ENCODE assay signal across 8 cellular contexts in the genomic region with DNA sequence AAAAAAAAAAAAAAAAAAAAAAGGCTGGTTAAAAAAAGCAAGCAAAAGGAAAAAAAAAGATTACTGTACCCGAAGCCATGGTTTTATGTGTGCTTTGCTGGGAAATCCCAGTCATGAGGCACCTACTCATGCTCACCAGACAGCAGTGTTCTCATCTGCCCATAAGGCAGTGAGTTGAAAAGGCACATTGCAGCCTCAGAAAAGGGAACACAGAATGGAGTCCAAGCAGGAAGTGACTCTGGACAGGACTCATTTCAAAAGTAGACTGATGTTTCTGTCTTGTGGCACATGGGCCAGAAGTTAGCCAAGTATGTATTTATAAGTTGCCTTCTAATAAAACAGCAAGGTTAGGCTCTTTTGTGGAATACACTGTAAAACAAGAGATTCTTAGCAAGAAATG. TPM values are rescaled to one million over a fixed set of nuclear protein-coding genes. Genes with fewer than 3 reads are reported as not detected.
DNase-seq lines count a peak whose midpoint lies in the region; ATAC-seq, FAIRE-seq and TF ChIP-seq lines count a peak whose summit lies in the region.

No MANE protein-coding gene starts in this region.

- peaks cover 70% of the 10 kb centered on the region for H3K36me3 Mint-ChIP-seq in activated naive CD8-positive, alpha-beta T cell treated with anti-CD3 and anti-CD28 coated beads, Interleukin-2, amount 50 U/mL, for 24 hours (ENCODE audit: low read depth)
- no peaks in the 10 kb centered on the region for H3K36me3 Mint-ChIP-seq in glutamatergic neuron (ENCODE audit: unreplicated experiment)

- TF ChIP-seq CTCF in GM20000 (IDR thresholded peaks at IDR 0.05; ENCODE audit: extremely low read depth, missing control alignments) (no peak), glutamatergic neuron (IDR thresholded peaks at IDR 0.05; ENCODE audit: partially characterized antibody, unreplicated experiment) (no peak)

- TF ChIP-seq POLR2A in GM12892 (IDR thresholded peaks at IDR 0.05; ENCODE audit: low read depth, low read length) = peak; percentile 80

- ATAC-seq in HG03469 (IDR thresholded peaks at IDR 0.05; ENCODE audit: unreplicated experiment) = peak; percentile 76
- ATAC-seq in activated naive CD8-positive, alpha-beta T cell treated with anti-CD3 and anti-CD28 coated beads, Interleukin-2, amount 50 U/mL, for 24 hours = peak; percentile 89

- FAIRE-seq in GM12892 (lab: Jason Lieb, UNC) = peak; percentile 95

- DNase-seq in GM12892 (ENCODE audit: insufficient read length) (peak; percentile 46), GM20000 (ENCODE audit: low spot score) (peak; percentile 74), renal cortical epithelial cell (ENCODE audit: low read depth) (peak; percentile 47), NCI-H1694 treated with DMSO at 0.1 percent for 48 hours (lab: John Stamatoyannopoulos, UW) (no peak), cerebellum (ENCODE audit: low spot score) (no peak), glutamatergic neuron (no peak)
- no peak for DNase-seq in activated naive CD8-positive, alpha-beta T cell treated with anti-CD3 and anti-CD28 coated beads, Interleukin-2, amount 50 U/mL, for 24 hours

- no peak overlapping the region for H3K4me3 Mint-ChIP-seq in activated naive CD8-positive, alpha-beta T cell treated with anti-CD3 and anti-CD28 coated beads, Interleukin-2, amount 50 U/mL, for 24 hours
- H3K4me3 Mint-ChIP-seq in glutamatergic neuron (ENCODE audit: unreplicated experiment) = no peak overlapping the region

- peaks cover 36% of the 10 kb centered on the region for H3K4me1 Mint-ChIP-seq in activated naive CD8-positive, alpha-beta T cell treated with anti-CD3 and anti-CD28 coated beads, Interleukin-2, amount 50 U/mL, for 24 hours
- H3K4me1 Mint-ChIP-seq in glutamatergic neuron (ENCODE audit: low read depth, unreplicated experiment) = peaks cover 1% of the 10 kb centered on the region

- no peaks in the 10 kb centered on the region for H3K27me3 Mint-ChIP-seq in activated naive CD8-positive, alpha-beta T cell treated with anti-CD3 and anti-CD28 coated beads, Interleukin-2, amount 50 U/mL, for 24 hours
- peaks cover 2% of the 10 kb centered on the region for H3K27me3 Mint-ChIP-seq in glutamatergic neuron (ENCODE audit: unreplicated experiment)

- no peaks in the 10 kb centered on the region for H3K9me3 Mint-ChIP-seq in activated naive CD8-positive, alpha-beta T cell treated with anti-CD3 and anti-CD28 coated beads, Interleukin-2, amount 50 U/mL, for 24 hours
- peaks cover 2% of the 10 kb centered on the region for H3K9me3 Mint-ChIP-seq in glutamatergic neuron (ENCODE audit: unreplicated experiment)

- peak overlapping the region; percentile 82 for H3K27ac Mint-ChIP-seq in activated naive CD8-positive, alpha-beta T cell treated with anti-CD3 and anti-CD28 coated beads, Interleukin-2, amount 50 U/mL, for 24 hours
- no peak overlapping the region for H3K27ac Mint-ChIP-seq in glutamatergic neuron (ENCODE audit: unreplicated experiment)

RNA-seq across cellular contexts. Expression of gene PDSS1, which starts 40.2 kb away (rescaled TPM):
- 18.7 TPM for polyA plus RNA-seq in GM12892 (2012; ENCODE audit: missing spikeins)
- total RNA-seq in renal cortical epithelial cell = 6.9 and 8.0 TPM in 2 replicates
- 15.6 TPM for total RNA-seq in cerebellum
- total RNA-seq in glutamatergic neuron (ENCODE audit: unreplicated experiment) = 11.6 TPM

Comparison
In these comparisons a context has a peak if more than half of its experiments do, and no peak if none do; other contexts are left out.
1. DNase-seq: peak in GM12892 (single experiment), GM20000 (single experiment) and renal cortical epithelial cell (single experiment); none in activated naive CD8-positive, alpha-beta T cell treated with anti-CD3 and anti-CD28 coated beads, Interleukin-2, amount 50 U/mL, for 24 hours (single experiment), NCI-H1694 treated with DMSO at 0.1 percent for 48 hours (single experiment), cerebellum (single experiment) and glutamatergic neuron (single experiment).